In genomic region chr3:63478962-63479660, GRCh38 we compare ENCODE assay signal across 18 cellular contexts.
DNase-seq lines count a peak whose midpoint lies in the region; ATAC-seq and TF ChIP-seq lines count a peak whose summit lies in the region.
"Had no signal": no experiment of that assay in that cellular context is flagged by ENCODE, and none has a peak within 500 bp of the region (broad histone marks: within the 10 kb centered on the region; RNA-seq: fewer than 3 reads in every experiment).

No MANE protein-coding gene starts in this region.

- ATAC-seq in sciatic nerve (peak; percentile 69), GM18520 (IDR thresholded peaks at IDR 0.05; ENCODE audit: unreplicated experiment) (no peak), HG03175 (IDR thresholded peaks at IDR 0.05; ENCODE audit: unreplicated experiment) (no peak)

- H3K4me3 ChIP-seq in fibroblast of villous mesenchyme (ENCODE audit: low read depth, low read length), result no peak overlapping the region
- H3K4me3 ChIP-seq: PC-9, SJSA1 had no signal

- no peak for TF ChIP-seq CTCF in fibroblast of villous mesenchyme (IDR thresholded peaks at IDR 0.05; ENCODE audit: insufficient read depth, low read depth, low read length)

- intact Hi-C loops in sciatic nerve (cut with DNase I), result no loop called here

- peak; percentile 14 for DNase-seq in GM03348 (ENCODE audit: low spot score)
- DNase-seq in amniotic epithelial cell (ENCODE audit: low read depth), result peak; percentile 2
- peak; percentile 23 for DNase-seq in fibroblast of villous mesenchyme (ENCODE audit: low read depth)
- no peak for DNase-seq in sciatic nerve (ENCODE audit: low spot score)
- no peak for DNase-seq in SHP77 treated with DMSO at 0.1 percent for 48 hours (lab: John Stamatoyannopoulos, UW)
- DNase-seq: DMS79, H9, MM.1S, NCI-H1092, NCI-H146, NCI-H2081 treated with DMSO at 0.1 percent for 48 hours, NCI-H510A, NCI-H774, PC-9, SW 1271 had no signal

Comparison
In these comparisons a context has a peak if more than half of its experiments do, and no peak if none do; other contexts are left out.
1. DNase-seq: peak in GM03348 (single experiment), amniotic epithelial cell (single experiment) and fibroblast of villous mesenchyme (single experiment); none in sciatic nerve (single experiment) and SHP77 treated with DMSO at 0.1 percent for 48 hours (single experiment).